14 cellular contexts compared by ENCODE assay signal in the genomic region with DNA sequence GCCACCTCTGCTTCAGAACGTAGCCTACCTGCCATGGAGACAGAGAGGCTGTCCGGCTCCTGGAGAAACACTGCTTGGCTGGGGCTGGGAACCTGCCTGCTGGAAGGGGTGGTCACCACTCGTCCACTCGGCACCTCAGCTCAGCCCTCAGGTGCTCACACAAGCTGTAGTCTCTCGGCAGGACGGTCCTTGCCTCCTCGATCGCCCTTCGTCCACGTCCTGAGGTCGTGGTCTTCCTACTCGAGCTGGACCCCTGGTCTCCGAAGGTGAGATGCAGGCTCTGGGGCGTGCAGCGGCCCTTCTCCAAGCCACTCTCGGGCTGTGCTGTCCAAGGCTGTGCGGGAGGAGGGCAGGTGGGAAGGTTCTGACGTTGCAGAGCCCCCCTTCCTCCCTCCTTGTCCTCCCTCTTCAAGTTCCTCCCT. TPM values are rescaled to one million over a fixed set of nuclear protein-coding genes. Genes with fewer than 3 reads are reported as not detected.
"Had no signal": no experiment of that assay in that cellular context is flagged by ENCODE, and none has a peak within 500 bp of the region (broad histone marks: within the 10 kb centered on the region; RNA-seq: fewer than 3 reads in every experiment).

TSS of gene TBX10 (minus strand) at position 326 of the 422 bp plus-strand sequence. CDS start at position 35, 291 bp downstream.

- H3K27ac Mint-ChIP-seq: activated CD4-positive, alpha-beta memory T cell treated with anti-CD3 and anti-CD28 coated beads, Interleukin-2, amount 10 ng/mL, durations not matched to agents 7 days and 5 days; activated T-cell treated with anti-CD3 and anti-CD28 coated beads, Interleukin-2, amount 50 U/mL, for 24 hours; dendritic cell treated with granulocyte-macrophage colony-stimulating factor and Interleukin-4, amounts not matched to agents 40 ng/mL and 50 ng/mL, for 4 days; T-helper 1 cell treated with Interleukin-12 subunit alpha and Interleukin-12 subunit beta and Interleukin-4 antibody, amounts not matched to agents 30 μg/mL and 1 μg/mL, for 36 hours had no signal

- H3K36me3 ChIP-seq: gastrocnemius medialis, heart left ventricle, neutrophil, upper lobe of left lung had no signal

- H3K9me3 ChIP-seq: gastrocnemius medialis, neutrophil, upper lobe of left lung had no signal

- H3K9me3 Mint-ChIP-seq: activated CD4-positive, alpha-beta memory T cell treated with anti-CD3 and anti-CD28 coated beads, Interleukin-2, amount 10 ng/mL, durations not matched to agents 7 days and 5 days; activated naive CD8-positive, alpha-beta T cell treated with anti-CD3 and anti-CD28 coated beads, Interleukin-2, amount 10 ng/mL, durations not matched to agents 7 days and 5 days; T-helper 1 cell treated with Interleukin-12 subunit alpha and Interleukin-12 subunit beta and Interleukin-4 antibody, amounts not matched to agents 30 μg/mL and 1 μg/mL, for 36 hours had no signal

- H3K4me3 Mint-ChIP-seq: activated CD4-positive, alpha-beta memory T cell treated with anti-CD3 and anti-CD28 coated beads, Interleukin-2, amount 10 ng/mL, durations not matched to agents 7 days and 5 days; activated naive CD8-positive, alpha-beta T cell treated with anti-CD3 and anti-CD28 coated beads, Interleukin-2, amount 10 ng/mL, durations not matched to agents 7 days and 5 days; activated T-cell treated with anti-CD3 and anti-CD28 coated beads, Interleukin-2, amount 50 U/mL, for 24 hours; dendritic cell treated with granulocyte-macrophage colony-stimulating factor and Interleukin-4, amounts not matched to agents 40 ng/mL and 50 ng/mL, for 4 days; naive B cell; T-helper 1 cell treated with Interleukin-12 subunit alpha and Interleukin-12 subunit beta and Interleukin-4 antibody, amounts not matched to agents 30 μg/mL and 1 μg/mL, for 36 hours had no signal

- H3K27ac ChIP-seq: gastrocnemius medialis, heart left ventricle, neutrophil, upper lobe of left lung had no signal

- H3K36me3 Mint-ChIP-seq: activated naive CD8-positive, alpha-beta T cell treated with anti-CD3 and anti-CD28 coated beads, Interleukin-2, amount 10 ng/mL, durations not matched to agents 7 days and 5 days; naive B cell had no signal

- H3K4me1 ChIP-seq: gastrocnemius medialis, heart left ventricle had no signal

- H3K4me3 ChIP-seq: gastrocnemius medialis, heart left ventricle, upper lobe of left lung had no signal

- H3K27me3 Mint-ChIP-seq: activated CD4-positive, alpha-beta memory T cell treated with anti-CD3 and anti-CD28 coated beads, Interleukin-2, amount 10 ng/mL, durations not matched to agents 7 days and 5 days; activated T-cell treated with anti-CD3 and anti-CD28 coated beads, Interleukin-2, amount 50 U/mL, for 24 hours had no signal

- DNase-seq: cerebellar nuclear complex, mammary epithelial cell had no signal

RNA-seq across cellular contexts. Expression of gene TBX10, which starts in this region (rescaled TPM):
- total RNA-seq: activated CD4-positive, alpha-beta memory T cell treated with anti-CD3 and anti-CD28 coated beads, Interleukin-2, amount 10 ng/mL, durations not matched to agents 7 days and 5 days; activated naive CD8-positive, alpha-beta T cell treated with anti-CD3 and anti-CD28 coated beads, Interleukin-2, amount 10 ng/mL, durations not matched to agents 7 days and 5 days; gastrocnemius medialis; mammary epithelial cell; mononuclear cell; temporal lobe; upper lobe of left lung had no signal
- polyA plus RNA-seq: mammary epithelial cell had no signal
